In genomic region chr1:45508295-45509151, GRCh38 we compare ENCODE assay signal across 9 cellular contexts. TPM values are rescaled to one million over a fixed set of nuclear protein-coding genes. Genes with fewer than 3 reads are reported as not detected.
DNase-seq lines count a peak whose midpoint lies in the region; ATAC-seq, FAIRE-seq and TF ChIP-seq lines count a peak whose summit lies in the region.
"Had no signal": no experiment of that assay in that cellular context is flagged by ENCODE, and none has a peak within 500 bp of the region (broad histone marks: within the 10 kb centered on the region; RNA-seq: fewer than 3 reads in every experiment).

No MANE protein-coding gene starts in this region.

- H3K36me3 ChIP-seq in gastrocnemius medialis: peaks cover 0 to 50% of the 10 kb centered on the region in 2 donors

- no peak overlapping the region for H3K4me3 ChIP-seq in gastrocnemius medialis
- H3K4me3 ChIP-seq: Peyer's patch had no signal

- no peaks in the 10 kb centered on the region for H3K27me3 ChIP-seq in gastrocnemius medialis
- H3K27me3 ChIP-seq: Peyer's patch had no signal

- peak; percentile 68; the same call in 1 of the 2 replicates for TF ChIP-seq POLR2A in GM12891 (IDR thresholded peaks at IDR 0.05; ENCODE audit: low read depth, low read length)
- TF ChIP-seq POLR2A in gastrocnemius medialis (IDR thresholded peaks at IDR 0.05): no peak

- peak in 3 of 5 experiments; percentile 7 to 31 (median 20) for TF ChIP-seq CTCF in gastrocnemius medialis (IDR thresholded peaks at IDR 0.05 in 4 of 5, conservative IDR thresholded peaks at IDR 0.05 in 1 of 5)

- in situ Hi-C loops in gastrocnemius medialis (cut with MboI; ENCODE audit: low sequenced_read_pairs in 4 of 4): loop anchor here in 3 of 4 donors (5.0 to 25.0 kb wide), 3 partner anchors 56 to 721 kb away; partner anchors contain the start of genes BEST4 (in 1 of the 3) and RPS8 (in 1 of the 3)

- DNase-seq in GM12891 (ENCODE audit: insufficient read length, low spot score): no peak
- DNase-seq in RPMI7951 (ENCODE audit: low read depth): peak; percentile 9
- DNase-seq in fibroblast of gingiva (ENCODE audit: low read depth): peak; percentile 28
- DNase-seq in gastrocnemius medialis: no peak
- no peak for DNase-seq in COLO829 (ENCODE audit: low spot score)

- no peaks in the 10 kb centered on the region for H3K9me3 ChIP-seq in gastrocnemius medialis
- H3K9me3 ChIP-seq: Peyer's patch had no signal

- peaks cover 0 to 3% of the 10 kb centered on the region in 2 donors for H3K4me1 ChIP-seq in gastrocnemius medialis
- H3K4me1 ChIP-seq: Peyer's patch had no signal

- peak overlapping the region; percentile 8 to 59 (median 42) for H3K27ac ChIP-seq in gastrocnemius medialis
- H3K27ac ChIP-seq: HL-60, Peyer's patch had no signal

- FAIRE-seq in GM12891 (lab: Jason Lieb, UNC): peak; percentile 52

- ATAC-seq in gastrocnemius medialis (peak; percentile 32 to 45), GM18868 (IDR thresholded peaks at IDR 0.05; ENCODE audit: unreplicated experiment) (no peak), GM21723 (IDR thresholded peaks at IDR 0.05; ENCODE audit: unreplicated experiment) (no peak)

- intact Hi-C loops in gastrocnemius medialis (cut with DNase I; ENCODE audit: low total_unique reads): loop anchor here (10.0 kb wide), 1 partner anchor 376 kb away; no protein-coding TSS in a partner anchor

TF ChIP-seq in GM12891, 5 proteins besides CTCF, POLR2A, EP300 and RAD21:
- TF ChIP-seq POLR2AphosphoS5 (IDR thresholded peaks at IDR 0.05; ENCODE audit: low read depth, low read length): peak; percentile 88
- no peak; the same call in 1 of the 2 replicates for TF ChIP-seq POU2F2 (IDR thresholded peaks at IDR 0.05; ENCODE audit: low read depth, low read length)
- no peak for TF ChIP-seq PAX5 (IDR thresholded peaks at IDR 0.05; ENCODE audit: insufficient read depth, low read length, severe bottlenecking)
- TF ChIP-seq TAF1 (IDR thresholded peaks at IDR 0.05; ENCODE audit: low read depth, low read length): no peak

RNA-seq across cellular contexts. Expression of gene MMACHC, which starts 8.4 kb away (rescaled TPM):
- polyA plus RNA-seq in GM12891 (2012; ENCODE audit: low read depth, missing spikeins): 4.4 TPM
- total RNA-seq in RPMI7951 (2014; rRNA removed; shearing (Covaris generic)): 9.1 and 9.8 TPM in 2 replicates
- 1 to 10 TPM; 1.8 to 5.6 (median 3.5) TPM for total RNA-seq in gastrocnemius medialis

RNA-seq across cellular contexts. Expression of gene CCDC163, which starts 8.7 kb away (rescaled TPM):
- polyA plus RNA-seq in GM12891 (2012; ENCODE audit: low read depth, missing spikeins): 1.2 TPM
- total RNA-seq in RPMI7951 (2014; rRNA removed; shearing (Covaris generic)): 2.2 and 2.4 TPM in 2 replicates
- under 1 TPM in 3 of 4 donors, not detected in 1; 0.22 to 0.62 (median 0.25) TPM for total RNA-seq in gastrocnemius medialis

RNA-seq across cellular contexts. Expression of gene PRDX1, which starts 13.2 kb away (rescaled TPM):
- polyA plus RNA-seq in GM12891 (2012; ENCODE audit: low read depth, missing spikeins): 679 TPM
- 948 and 962 TPM in 2 replicates for total RNA-seq in RPMI7951 (2014; rRNA removed; shearing (Covaris generic))
- 100 to 1,000 TPM; 406 to 554 (median 482) TPM for total RNA-seq in gastrocnemius medialis

RNA-seq across cellular contexts. Expression of gene TESK2, which starts 17.6 kb away (rescaled TPM):
- 7.6 TPM for polyA plus RNA-seq in GM12891 (2012; ENCODE audit: low read depth, missing spikeins)
- 2.3 and 4.9 TPM in 2 replicates for total RNA-seq in RPMI7951 (2014; rRNA removed; shearing (Covaris generic))
- total RNA-seq in gastrocnemius medialis: 1 to 10 TPM; 3.4 to 5.8 (median 4.5) TPM

RNA-seq across cellular contexts. Expression of gene AKR1A1, which starts 42.1 kb away (rescaled TPM):
- polyA plus RNA-seq in GM12891 (2012; ENCODE audit: low read depth, missing spikeins): 305 TPM
- total RNA-seq in RPMI7951 (2014; rRNA removed; shearing (Covaris generic)): 79.2 and 82.5 TPM in 2 replicates
- 10 to 100 TPM; 15.6 to 40.1 (median 37.1) TPM for total RNA-seq in gastrocnemius medialis

Comparison
In these comparisons a context has a peak if more than half of its experiments do, and no peak if none do; other contexts are left out.
1. DNase-seq: peak in RPMI7951 (single experiment) and fibroblast of gingiva (single experiment); none in GM12891 (single experiment), gastrocnemius medialis (0 of 2) and COLO829 (single experiment).
2. ATAC-seq: peak in gastrocnemius medialis (2 of 2); none in GM18868 (single experiment) and GM21723 (single experiment).